18 cellular contexts compared by ENCODE assay signal in the genomic region with DNA sequence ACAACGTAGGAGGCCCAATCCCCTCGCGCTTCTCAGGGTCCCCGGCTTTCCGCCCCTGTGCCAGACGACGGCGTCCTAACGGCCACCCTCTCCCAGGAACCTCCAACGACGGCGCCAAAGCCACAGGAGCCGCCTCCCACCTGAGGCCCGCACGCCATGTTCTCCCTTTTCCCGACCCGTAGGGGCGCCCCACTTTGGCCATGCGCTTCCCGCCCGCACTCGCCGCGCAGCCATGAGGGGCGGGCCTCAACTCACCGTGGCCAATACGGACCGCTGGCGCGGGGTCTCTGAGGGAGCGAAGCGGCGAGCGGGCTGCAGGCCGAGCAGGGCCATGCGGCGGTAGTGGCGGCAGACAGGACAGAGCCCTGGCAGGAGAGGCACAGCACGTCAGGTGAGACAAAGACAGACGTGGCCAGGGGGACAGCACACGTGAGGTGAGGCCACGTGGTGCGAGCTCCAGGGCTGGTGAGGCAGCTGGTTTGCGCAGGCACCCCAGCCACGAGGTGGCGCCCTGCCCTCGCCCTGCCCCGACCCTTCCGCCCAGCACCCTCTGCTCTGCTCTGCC.
DNase-seq lines count a peak whose midpoint lies in the region; ATAC-seq and TF ChIP-seq lines count a peak whose summit lies in the region.
"Had no signal": no experiment of that assay in that cellular context is flagged by ENCODE, and none has a peak within 500 bp of the region (broad histone marks: within the 10 kb centered on the region; RNA-seq: fewer than 3 reads in every experiment).

No MANE protein-coding gene starts in this region.

- no peaks in the 10 kb centered on the region for H3K9me3 Mint-ChIP-seq in chondrocyte (ENCODE audit: low read depth)

- H3K27ac Mint-ChIP-seq in chondrocyte (ENCODE audit: unreplicated experiment), result no peak overlapping the region
- H3K27ac Mint-ChIP-seq: activated CD4-positive, alpha-beta memory T cell treated with anti-CD3 and anti-CD28 coated beads for 36 hours; activated naive CD4-positive, alpha-beta T cell treated with anti-CD3 and anti-CD28 coated beads, Interleukin-2, amount 50 U/mL, for 24 hours; memory B cell; naive thymus-derived CD8-positive, alpha-beta T cell; stimulated activated naive CD8-positive, alpha-beta T cell treated with anti-CD3 and anti-CD28 coated beads, Interleukin-15, Interleukin-2, amounts not matched to agents 100 ng/mL and 50 ng/mL, for 24 hours had no signal

- H3K36me3 ChIP-seq in H7 (replicated peaks; ENCODE audit: control insufficient read depth, insufficient read depth, low read length) (no peaks in the 10 kb centered on the region), psoas muscle (ENCODE audit: insufficient read depth in 1 of 2, low read depth in 1 of 2) (no peaks in the 10 kb centered on the region)
- H3K36me3 ChIP-seq: ovary, transverse colon had no signal

- H3K27ac ChIP-seq in psoas muscle (no peak overlapping the region), coronary artery (no peak overlapping the region)
- H3K27ac ChIP-seq: ovary, RWPE1, transverse colon had no signal

- H3K4me3 Mint-ChIP-seq in chondrocyte (ENCODE audit: unreplicated experiment), result no peak overlapping the region
- H3K4me3 Mint-ChIP-seq: activated CD4-positive, alpha-beta memory T cell treated with anti-CD3 and anti-CD28 coated beads for 36 hours; activated naive CD4-positive, alpha-beta T cell treated with anti-CD3 and anti-CD28 coated beads, Interleukin-2, amount 50 U/mL, for 24 hours; memory B cell; naive thymus-derived CD8-positive, alpha-beta T cell; stimulated activated naive CD8-positive, alpha-beta T cell treated with anti-CD3 and anti-CD28 coated beads, Interleukin-15, Interleukin-2, amounts not matched to agents 100 ng/mL and 50 ng/mL, for 24 hours had no signal

- TF ChIP-seq CTCF in chondrocyte (IDR thresholded peaks at IDR 0.05), result no peak
- no peak for TF ChIP-seq CTCF in psoas muscle (IDR thresholded peaks at IDR 0.05)
- no peak for TF ChIP-seq CTCF in coronary artery (IDR thresholded peaks at IDR 0.05)

- no peaks in the 10 kb centered on the region for H3K9me3 ChIP-seq in psoas muscle
- H3K9me3 ChIP-seq: ovary had no signal

- 85 to 93% (median 90%) methylated on average over 47 to 49 of the region's 49 CpGs for WGBS in psoas muscle, 3 donors

- no peaks in the 10 kb centered on the region for H3K4me1 Mint-ChIP-seq in chondrocyte (ENCODE audit: low read depth)
- H3K4me1 Mint-ChIP-seq: activated naive CD4-positive, alpha-beta T cell treated with anti-CD3 and anti-CD28 coated beads, Interleukin-2, amount 50 U/mL, for 24 hours; memory B cell; naive thymus-derived CD8-positive, alpha-beta T cell had no signal

- no peaks in the 10 kb centered on the region for H3K4me1 ChIP-seq in psoas muscle
- H3K4me1 ChIP-seq: transverse colon had no signal

- no peaks in the 10 kb centered on the region for H3K27me3 ChIP-seq in H7 (ENCODE audit: control insufficient read depth, insufficient read depth, low read length)
- no peaks in the 10 kb centered on the region for H3K27me3 ChIP-seq in psoas muscle (ENCODE audit: insufficient read depth in 3 of 3, low read length in 2 of 3)
- H3K27me3 ChIP-seq: ovary, transverse colon had no signal

- ATAC-seq in psoas muscle (no peak), HG02885 (IDR thresholded peaks at IDR 0.05; ENCODE audit: poor library complexity, unreplicated experiment) (no peak)
- ATAC-seq: K562; naive thymus-derived CD8-positive, alpha-beta T cell had no signal

- no peaks in the 10 kb centered on the region for H3K27me3 Mint-ChIP-seq in chondrocyte (ENCODE audit: low read depth)
- H3K27me3 Mint-ChIP-seq: activated CD4-positive, alpha-beta memory T cell treated with anti-CD3 and anti-CD28 coated beads for 36 hours; activated naive CD4-positive, alpha-beta T cell treated with anti-CD3 and anti-CD28 coated beads, Interleukin-2, amount 50 U/mL, for 24 hours; memory B cell; naive thymus-derived CD8-positive, alpha-beta T cell; stimulated activated naive CD8-positive, alpha-beta T cell treated with anti-CD3 and anti-CD28 coated beads, Interleukin-15, Interleukin-2, amounts not matched to agents 100 ng/mL and 50 ng/mL, for 24 hours had no signal

- H3K36me3 Mint-ChIP-seq in chondrocyte (ENCODE audit: low read depth), result no peaks in the 10 kb centered on the region
- H3K36me3 Mint-ChIP-seq: activated CD4-positive, alpha-beta memory T cell treated with anti-CD3 and anti-CD28 coated beads for 36 hours; memory B cell had no signal

- intact Hi-C loops in psoas muscle (cut with DNase I), result no loop called here

- DNase-seq in ELF-1 (ENCODE audit: low read depth, low spot score) (peak; percentile 9), H7 (peak; percentile 10), chondrocyte (ENCODE audit: low spot score) (peak; percentile 92), psoas muscle (peak; percentile 10 to 32), ACHN (no peak), coronary artery (ENCODE audit: low spot score) (no peak)
- DNase-seq: activated CD4-positive, alpha-beta memory T cell treated with anti-CD3 and anti-CD28 coated beads for 36 hours; NCI-H1105 treated with DMSO at 0.1 percent for 48 hours; NCI-H524; transverse colon had no signal

- in situ Hi-C loops in ACHN (cut with HindIII; ENCODE audit: low pct_ligation_motif_present, low pct_unique_long_range_greater_than_20kb, low sequenced_read_pairs), result no loop called here

- H3K4me3 ChIP-seq in H7 (ENCODE audit: insufficient read depth, low read depth, low read length) (no peak overlapping the region), psoas muscle (no peak overlapping the region), coronary artery (no peak overlapping the region)
- H3K4me3 ChIP-seq: K562, ovary, transverse colon had no signal

Comparison
In these comparisons a context has a peak if more than half of its experiments do, and no peak if none do; other contexts are left out.
1. DNase-seq: peak in ELF-1 (single experiment), H7 (single experiment), chondrocyte (single experiment) and psoas muscle (2 of 2); none in ACHN (single experiment) and coronary artery (single experiment).